In genomic region chr14:61202124-61202523, GRCh38 we compare ENCODE assay signal across 23 cellular contexts.
A peak's percentile ranks its signal among the peaks of the same experiment; 100 is the strongest.
DNase-seq lines count a peak whose midpoint lies in the region; ATAC-seq and TF ChIP-seq lines count a peak whose summit lies in the region.
"Had no signal": no experiment of that assay in that cellular context is flagged by ENCODE, and none has a peak within 500 bp of the region (broad histone marks: within the 10 kb centered on the region; RNA-seq: fewer than 3 reads in every experiment).

No MANE protein-coding gene starts in this region.

- BruUV-seq in Calu3 (replicated peaks; lab: Mats Ljungman, UMichigan) = no TSS peak

- H3K79me1 ChIP-seq in H9 (ENCODE audit: insufficient read depth, low read depth, low read length, poor library complexity, severe bottlenecking) = no peaks in the 10 kb centered on the region

- no peak overlapping the region for H4K5ac ChIP-seq in H9 (ENCODE audit: insufficient read length, low read depth, low read length)

- H3K36me3 Mint-ChIP-seq in H9 (ENCODE audit: insufficient read depth in 1 of 3, low read depth in 3 of 3) = no peaks in the 10 kb centered on the region
- no peaks in the 10 kb centered on the region for H3K36me3 Mint-ChIP-seq in nephron (ENCODE audit: low read depth)
- H3K36me3 Mint-ChIP-seq in Calu3 (ENCODE audit: insufficient read depth, unreplicated experiment) = no peaks in the 10 kb centered on the region
- no peaks in the 10 kb centered on the region for H3K36me3 Mint-ChIP-seq in activated CD8-positive, alpha-beta T cell treated with anti-CD3 and anti-CD28 coated beads, Interleukin-2, amount 10 ng/mL, durations not matched to agents 7 days and 5 days (ENCODE audit: low read depth)
- H3K36me3 Mint-ChIP-seq: T-cell had no signal

- DNase-seq in NCI-H2029 (lab: John Stamatoyannopoulos, UW) (peak; percentile 73), NCI-H2029 treated with DMSO at 0.1 percent for 48 hours (lab: John Stamatoyannopoulos, UW) (no peak), H9 (no peak), Calu3 (no peak)
- no peak for DNase-seq in activated CD8-positive, alpha-beta T cell treated with anti-CD3 and anti-CD28 coated beads, Interleukin-2, amount 10 ng/mL, durations not matched to agents 7 days and 5 days
- no peak for DNase-seq in stimulated activated naive CD8-positive, alpha-beta T cell treated with anti-CD3 and anti-CD28 coated beads, Interleukin-15, Interleukin-2, amounts not matched to agents 100 U/mL and 50 U/mL, for 24 hours
- DNase-seq: 8988T; Caco-2; DMS153; GDM1; GOT3; KG1; NCI-H1092; NCI-H1436 treated with DMSO at 0.1 percent for 48 hours; NCI-H2081 treated with DMSO at 0.1 percent for 48 hours; NCI-H526 treated with DMSO at 0.1 percent for 48 hours; NK-92 treated with Interleukin-12 subunit alpha and Interleukin-12 subunit beta, amount 100 ng/mL, for 24 hours; PC-3; RPMI8226; T-cell had no signal

- no peak overlapping the region for H3K4me3 ChIP-seq in OCI-LY3 (ENCODE audit: low read length)

- H3K27ac Mint-ChIP-seq in H9 (peak overlapping the region in 2 of 3 experiments; percentile 30 to 59; a peak in 1 of 7 replicates), nephron (peak overlapping the region in 2 of 3 experiments; percentile 12 to 13), Calu3 (ENCODE audit: unreplicated experiment) (no peak overlapping the region)
- no peak overlapping the region for H3K27ac Mint-ChIP-seq in activated CD8-positive, alpha-beta T cell treated with anti-CD3 and anti-CD28 coated beads, Interleukin-2, amount 10 ng/mL, durations not matched to agents 7 days and 5 days
- H3K27ac Mint-ChIP-seq: T-cell had no signal

- H3K79me2 ChIP-seq in H9 (ENCODE audit: insufficient read depth, low read length) = no peaks in the 10 kb centered on the region
- no peaks in the 10 kb centered on the region for H3K79me2 ChIP-seq in OCI-LY3 (ENCODE audit: low read length)

- no peak overlapping the region for H2BK120ac ChIP-seq in H9 (ENCODE audit: low read depth, low read length, poor library complexity, severe bottlenecking)

- H3K4me1 ChIP-seq in H9 (ENCODE audit: insufficient read depth, low read length) = peaks cover 5% of the 10 kb centered on the region; the same call in 1 of the 2 replicates
- H3K4me1 ChIP-seq in OCI-LY3 (ENCODE audit: low read length) = peaks cover 12% of the 10 kb centered on the region
- H3K4me1 ChIP-seq: Caco-2 had no signal

- no CpG with 5 or more reads among the region's 3 CpGs for WGBS in H9 (ENCODE audit: extremely low coverage, insufficient read length, low lambda C conversion rate)

- H4K20me1 ChIP-seq in H9 (ENCODE audit: control insufficient read depth, insufficient read depth, insufficient read length) (no peaks in the 10 kb centered on the region), OCI-LY3 (ENCODE audit: insufficient read depth, low read length) (no peaks in the 10 kb centered on the region)

- no peak for ATAC-seq in activated CD8-positive, alpha-beta T cell treated with anti-CD3 and anti-CD28 coated beads, Interleukin-2, amount 10 ng/mL, durations not matched to agents 7 days and 5 days
- no peak for ATAC-seq in stimulated activated naive CD8-positive, alpha-beta T cell treated with anti-CD3 and anti-CD28 coated beads, Interleukin-15, Interleukin-2, amounts not matched to agents 100 U/mL and 50 U/mL, for 24 hours
- ATAC-seq: PC-3, SK-N-SH treated with all-trans-retinoic acid at 6 μM for 48 hours, T-cell had no signal

- no peak overlapping the region for H2BK20ac ChIP-seq in H9 (ENCODE audit: low read depth, low read length, poor library complexity, severe bottlenecking)

- no peak overlapping the region for H2BK15ac ChIP-seq in H9 (ENCODE audit: low read depth, low read length)

- H3T11ph ChIP-seq in H9 (ENCODE audit: low read length) = no peak overlapping the region

- no peak overlapping the region for H2AK5ac ChIP-seq in H9 (ENCODE audit: insufficient read length, low read length)

- no peak overlapping the region for H3K23ac ChIP-seq in H9 (ENCODE audit: insufficient read length, low read depth, low read length)

- H3K27me3 Mint-ChIP-seq in H9 (ENCODE audit: low read depth) = no peaks in the 10 kb centered on the region
- no peaks in the 10 kb centered on the region for H3K27me3 Mint-ChIP-seq in nephron (ENCODE audit: low read depth)
- H3K27me3 Mint-ChIP-seq in Calu3 (ENCODE audit: unreplicated experiment) = no peaks in the 10 kb centered on the region
- H3K27me3 Mint-ChIP-seq in activated CD8-positive, alpha-beta T cell treated with anti-CD3 and anti-CD28 coated beads, Interleukin-2, amount 10 ng/mL, durations not matched to agents 7 days and 5 days (ENCODE audit: low read depth) = peaks cover 25% of the 10 kb centered on the region

- no peak overlapping the region for H3K4me2 ChIP-seq in H9 (ENCODE audit: insufficient read depth, insufficient read length, low read length)
- peak overlapping the region; percentile 13; the same call in 1 of the 2 replicates for H3K4me2 ChIP-seq in OCI-LY3 (ENCODE audit: low read length)

- H3K4ac ChIP-seq in H9 (ENCODE audit: low read depth, low read length) = no peak overlapping the region

- no peaks in the 10 kb centered on the region for H3K9me3 ChIP-seq in H9 (ENCODE audit: control insufficient read depth, low read depth, low read length)
- H3K9me3 ChIP-seq in OCI-LY3 (ENCODE audit: insufficient read depth, low read length) = no peaks in the 10 kb centered on the region
- H3K9me3 ChIP-seq: Caco-2 had no signal

- peak overlapping the region; percentile 22 for H2AFZ ChIP-seq in H9 (ENCODE audit: low read length)
- H2AFZ ChIP-seq in OCI-LY3 (ENCODE audit: low read depth, low read length) = no peak overlapping the region

- H2BK5ac ChIP-seq in H9 (ENCODE audit: insufficient read length, low read length) = no peak overlapping the region

- intact Hi-C loops in Calu3 (cut with micrococcal nuclease; ENCODE audit: unreplicated experiment) = no loop called here

- H4K91ac ChIP-seq in H9 (ENCODE audit: insufficient read length, low read depth, low read length) = no peak overlapping the region

- CTCF ChIA-PET in Calu3 (lab: Charles Lee) = no interaction called here
- CTCF ChIA-PET in activated CD8-positive, alpha-beta T cell treated with anti-CD3 and anti-CD28 coated beads, Interleukin-2, amount 10 ng/mL, durations not matched to agents 7 days and 5 days (lab: Charles Lee) = no interaction called here

- H3K4me3 Mint-ChIP-seq in H9 = no peak overlapping the region
- no peak overlapping the region for H3K4me3 Mint-ChIP-seq in nephron
- no peak overlapping the region for H3K4me3 Mint-ChIP-seq in Calu3 (ENCODE audit: low read depth, unreplicated experiment)
- no peak overlapping the region for H3K4me3 Mint-ChIP-seq in activated CD8-positive, alpha-beta T cell treated with anti-CD3 and anti-CD28 coated beads, Interleukin-2, amount 10 ng/mL, durations not matched to agents 7 days and 5 days
- H3K4me3 Mint-ChIP-seq: T-cell had no signal

- H2BK12ac ChIP-seq in H9 (ENCODE audit: insufficient read length, low read depth, low read length) = no peak overlapping the region

- H3K27ac ChIP-seq in H9 (ENCODE audit: insufficient read length, low read depth, low read length) = no peak overlapping the region
- no peak overlapping the region for H3K27ac ChIP-seq in OCI-LY3 (ENCODE audit: low read length)

- no peak overlapping the region for H3K56ac ChIP-seq in H9 (ENCODE audit: insufficient read length, low read depth, low read length)

- peaks cover 19 to 24% of the 10 kb centered on the region in 2 experiments for H3K4me1 Mint-ChIP-seq in H9
- peaks cover 48% of the 10 kb centered on the region for H3K4me1 Mint-ChIP-seq in nephron
- no peaks in the 10 kb centered on the region for H3K4me1 Mint-ChIP-seq in Calu3 (ENCODE audit: low read depth, unreplicated experiment)
- H3K4me1 Mint-ChIP-seq in activated CD8-positive, alpha-beta T cell treated with anti-CD3 and anti-CD28 coated beads, Interleukin-2, amount 10 ng/mL, durations not matched to agents 7 days and 5 days (ENCODE audit: low read depth) = no peaks in the 10 kb centered on the region
- H3K4me1 Mint-ChIP-seq: T-cell had no signal

- no peaks in the 10 kb centered on the region for H3K36me3 ChIP-seq in OCI-LY3 (replicated peaks; ENCODE audit: low read depth, low read length)

- no peaks in the 10 kb centered on the region for H3K27me3 ChIP-seq in H9 (ENCODE audit: insufficient read depth, low read length)
- H3K27me3 ChIP-seq in OCI-LY3 (ENCODE audit: low read depth, low read length) = no peaks in the 10 kb centered on the region

- H3K9me3 Mint-ChIP-seq in H9 (no peaks in the 10 kb centered on the region; a peak in 1 of 5 replicates), nephron (no peaks in the 10 kb centered on the region), Calu3 (ENCODE audit: low read depth, unreplicated experiment) (no peaks in the 10 kb centered on the region)
- no peaks in the 10 kb centered on the region for H3K9me3 Mint-ChIP-seq in activated CD8-positive, alpha-beta T cell treated with anti-CD3 and anti-CD28 coated beads, Interleukin-2, amount 10 ng/mL, durations not matched to agents 7 days and 5 days (ENCODE audit: insufficient read depth)
- H3K9me3 Mint-ChIP-seq: T-cell had no signal

- no peak overlapping the region for H4K8ac ChIP-seq in H9 (replicated peaks; ENCODE audit: insufficient read length, low read depth, low read length)

- H3K18ac ChIP-seq in H9 (ENCODE audit: insufficient read length, low read depth, low read length) = no peak overlapping the region

- POLR2A ChIA-PET in activated CD8-positive, alpha-beta T cell treated with anti-CD3 and anti-CD28 coated beads, Interleukin-2, amount 10 ng/mL, durations not matched to agents 7 days and 5 days (lab: Charles Lee) = no interaction called here

- no peak for TF ChIP-seq CTCF in H9 (conservative IDR thresholded peaks at IDR 0.05)
- no peak for TF ChIP-seq CTCF in OCI-LY3 (IDR thresholded peaks at IDR 0.05; ENCODE audit: low read depth, low read length)
- TF ChIP-seq CTCF in nephron (IDR thresholded peaks at IDR 0.05; ENCODE audit: unreplicated experiment in 3 of 3) = no peak
- TF ChIP-seq CTCF in Calu3 (IDR thresholded peaks at IDR 0.05; ENCODE audit: unreplicated experiment) = no peak

- no peaks in the 10 kb centered on the region for H3K23me2 ChIP-seq in H9 (ENCODE audit: insufficient read length, low read depth, low read length, poor library complexity, severe bottlenecking)

- H3K9ac ChIP-seq in H9 (ENCODE audit: extremely low read depth, insufficient read length, low read length) (no peak overlapping the region), OCI-LY3 (ENCODE audit: low read length) (no peak overlapping the region)

- H3K14ac ChIP-seq in H9 (ENCODE audit: insufficient read depth, low read length) = no peak overlapping the region

Comparison
In these comparisons a context has a peak if more than half of its experiments do, and no peak if none do; other contexts are left out.
1. H3K27ac Mint-ChIP-seq: peak in H9 (2 of 3) and nephron (2 of 3); none in Calu3 (single experiment) and activated CD8-positive, alpha-beta T cell treated with anti-CD3 and anti-CD28 coated beads, Interleukin-2, amount 10 ng/mL, durations not matched to agents 7 days and 5 days (single experiment).